ENCODE assay signal across 19 cellular contexts in the genomic region with DNA sequence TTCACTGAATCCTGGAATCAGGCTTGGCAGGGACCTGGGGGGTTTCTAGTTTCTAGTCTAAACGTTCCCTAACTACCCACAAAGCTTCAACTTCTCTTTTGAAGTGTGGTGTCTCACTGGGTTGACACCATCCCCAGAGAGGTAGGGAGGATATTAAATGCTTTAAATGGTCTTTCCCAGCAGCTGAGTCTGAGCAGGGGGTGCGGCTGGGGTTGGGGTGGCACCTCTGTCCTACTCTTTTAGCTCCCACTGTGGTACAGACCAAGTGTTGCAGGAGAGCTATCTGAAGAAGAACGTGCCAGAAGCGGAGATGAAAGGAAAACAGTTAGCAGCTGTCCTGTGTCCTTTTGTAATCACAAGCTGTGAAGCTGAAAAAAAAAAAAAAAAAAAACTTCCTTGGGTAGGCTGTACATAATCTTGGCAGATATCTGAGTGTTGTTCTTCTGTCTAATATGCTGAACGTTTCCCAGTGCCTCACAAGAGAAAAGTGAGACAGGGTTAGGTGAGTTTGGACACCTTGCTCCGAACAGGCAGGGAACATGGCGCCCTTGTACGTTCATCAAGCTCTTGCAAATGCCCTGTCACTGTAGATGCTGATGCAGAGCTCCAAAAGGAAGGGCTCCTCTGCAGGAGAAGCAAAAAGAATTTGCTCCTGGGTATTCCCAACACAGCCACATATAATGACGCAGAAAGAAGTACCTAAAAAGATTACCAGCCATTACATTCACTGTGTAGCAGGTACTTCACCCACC.
"Had no signal": no experiment of that assay in that cellular context is flagged by ENCODE, and none has a peak within 500 bp of the region (broad histone marks: within the 10 kb centered on the region; RNA-seq: fewer than 3 reads in every experiment).

No MANE protein-coding gene starts in this region.

- H3K27ac ChIP-seq: heart left ventricle, parathyroid adenoma, spleen, testis, tibial nerve, upper lobe of right lung, vagina had no signal

- ATAC-seq: heart left ventricle; mucosa of descending colon; naive thymus-derived CD8-positive, alpha-beta T cell; sciatic nerve; stimulated activated memory B cell treated with anti-CD40 and anti-IgM and Interleukin-4, amounts not matched to agents 10 μg/mL and 1 μg/mL and 100 μg/mL, for 72 hours; upper lobe of right lung had no signal

- H3K4me3 ChIP-seq: heart left ventricle, mucosa of descending colon, spleen, testis, tibial nerve, upper lobe of right lung, vagina had no signal

- H3K27me3 ChIP-seq: heart left ventricle, spleen, testis, tibial nerve, vagina had no signal

- H3K9me3 ChIP-seq: heart left ventricle, mucosa of descending colon, spleen, testis, tibial nerve, upper lobe of right lung, vagina had no signal

- H3K4me1 ChIP-seq: heart left ventricle, parathyroid adenoma, spleen, testis, tibial nerve, upper lobe of right lung, vagina had no signal

- H2AFZ ChIP-seq: parathyroid adenoma had no signal

- H3K79me2 ChIP-seq: parathyroid adenoma had no signal

- DNase-seq: erythroblast; foreskin melanocyte; heart left ventricle; hippocampal formation; kidney glomerular epithelial cell; mammary epithelial cell; mucosa of descending colon; naive thymus-derived CD8-positive, alpha-beta T cell; spleen; stimulated activated CD4-positive, alpha-beta T cell treated with anti-CD3 and anti-CD28 coated beads, Interleukin-15, amount 100 ng/mL, for 24 hours; stimulated activated CD4-positive, alpha-beta T cell treated with anti-CD3 and anti-CD28 coated beads, Interleukin-1b, Interleukin-23, amount 100 ng/mL, for 48 hours; stimulated activated CD4-positive, alpha-beta T cell treated with anti-CD3 and anti-CD28 coated beads, Interleukin-4, amount 100 ng/mL, for 24 hours; testis; upper lobe of right lung had no signal

- H3K36me3 ChIP-seq: heart left ventricle, spleen, tibial nerve, upper lobe of right lung, vagina had no signal

- H3K9ac ChIP-seq: parathyroid adenoma had no signal
